ENCODE assay signal across 9 cellular contexts in the genomic region with DNA sequence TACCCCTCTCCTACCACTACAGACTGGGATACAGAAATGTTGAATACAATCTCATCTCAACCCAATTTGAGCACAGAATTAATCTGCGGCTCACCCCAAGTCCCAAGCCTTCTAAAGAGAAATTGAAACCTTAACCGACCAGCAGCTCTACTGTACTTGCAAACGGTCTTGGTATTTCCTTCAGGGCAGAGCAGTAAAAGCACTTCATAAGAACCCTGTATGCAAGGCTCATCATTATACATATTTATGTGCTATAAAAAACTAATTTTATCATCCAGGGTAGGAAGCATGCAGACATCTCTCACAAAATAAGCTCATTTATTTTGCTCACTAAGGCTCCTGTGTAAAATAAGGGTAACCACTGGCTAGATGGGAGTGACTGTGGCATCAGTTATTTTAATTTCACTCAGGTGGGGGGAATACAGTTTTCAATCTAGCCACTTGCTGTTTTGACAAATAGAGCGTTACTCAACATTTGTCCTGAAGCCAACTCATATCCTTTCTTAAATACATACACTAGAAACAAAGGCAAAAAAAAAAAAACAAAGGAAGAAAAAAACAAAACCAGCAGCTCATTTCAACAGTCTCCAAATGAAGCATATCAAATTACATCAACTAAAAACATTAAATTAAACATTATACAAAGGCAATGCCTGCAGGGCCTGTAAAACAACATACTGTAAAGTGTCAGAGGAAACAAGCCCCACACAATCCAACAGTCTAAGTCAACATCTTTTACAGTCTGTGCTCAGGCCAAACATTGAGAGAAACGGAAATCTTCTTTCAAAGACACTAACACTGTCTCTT.
A peak's percentile ranks its signal among the peaks of the same experiment; 100 is the strongest.
DNase-seq lines count a peak whose midpoint lies in the region; ATAC-seq and TF ChIP-seq lines count a peak whose summit lies in the region.
"Had no signal": no experiment of that assay in that cellular context is flagged by ENCODE, and none has a peak within 500 bp of the region (broad histone marks: within the 10 kb centered on the region; RNA-seq: fewer than 3 reads in every experiment).

No MANE protein-coding gene starts in this region.

- peak overlapping the region; percentile 48 for H3K27ac Mint-ChIP-seq in CD4-positive, alpha-beta T cell

- H3K27me3 ChIP-seq in CD4-positive, alpha-beta T cell (ENCODE audit: control insufficient read depth, insufficient read depth, low read length), result no peaks in the 10 kb centered on the region
- H3K27me3 ChIP-seq in spleen (replicated peaks in 1 of 7), result no peaks in the 10 kb centered on the region

- POLR2A ChIA-PET in CD4-positive, alpha-beta T cell (lab: Charles Lee), result no interaction called here

- no peaks in the 10 kb centered on the region for H3K9me3 ChIP-seq in CD4-positive, alpha-beta T cell (ENCODE audit: control insufficient read depth, low read length)
- H3K9me3 ChIP-seq in spleen, result no peaks in the 10 kb centered on the region

- H3K36me3 ChIP-seq in spleen, result peaks cover 0 to 57% (median 0%) of the 10 kb centered on the region in 6 donors

- TF ChIP-seq POLR2A in spleen (IDR thresholded peaks at IDR 0.05), result no peak

- CTCF ChIA-PET in CD4-positive, alpha-beta T cell (lab: Charles Lee), result no interaction called here

- no peak for ATAC-seq in CD4-positive, alpha-beta T cell (ENCODE audit: poor library complexity)
- ATAC-seq in left colon (peak; percentile 61), GM21529 (IDR thresholded peaks at IDR 0.05; ENCODE audit: unreplicated experiment) (no peak), HG03457 (IDR thresholded peaks at IDR 0.05; ENCODE audit: unreplicated experiment) (no peak)

- no peak for DNase-seq in CD4-positive, alpha-beta T cell
- peak; percentile 77 for DNase-seq in M059J (ENCODE audit: low read depth)
- DNase-seq in left colon, result no peak
- no peak for DNase-seq in stimulated activated naive CD4-positive, alpha-beta T cell treated with Interleukin-2 at 50 U/mL for 16 hours (lab: John Stamatoyannopoulos, UW)
- no peak for DNase-seq in spleen
- DNase-seq: activated naive CD4-positive, alpha-beta T cell treated with Interleukin-2 at 50 U/mL for 16 hours had no signal

- H3K27ac ChIP-seq in CD4-positive, alpha-beta T cell (ENCODE audit: low read depth, low read length), result no peak overlapping the region
- peak overlapping the region; percentile 79 for H3K27ac ChIP-seq in VCaP
- peak overlapping the region in 1 of 8 donors; percentile 20 for H3K27ac ChIP-seq in spleen

- H3K4me1 ChIP-seq in spleen, result peaks cover 0 to 11% (median 0%) of the 10 kb centered on the region in 6 donors

- H3K27me3 Mint-ChIP-seq in CD4-positive, alpha-beta T cell, result no peaks in the 10 kb centered on the region

- peak overlapping the region; percentile 40 for H3K4me3 Mint-ChIP-seq in CD4-positive, alpha-beta T cell

- intact Hi-C loops in CD4-positive, alpha-beta T cell (cut with DNase I, micrococcal nuclease), result no loop called here
- intact Hi-C loops in left colon (cut with DNase I, micrococcal nuclease) (no loop called here), spleen (cut with DNase I; ENCODE audit: low total_unique reads) (no loop called here)

- peaks cover 36% of the 10 kb centered on the region for H3K4me1 Mint-ChIP-seq in CD4-positive, alpha-beta T cell (ENCODE audit: low read depth)

- peaks cover 36% of the 10 kb centered on the region for H3K36me3 Mint-ChIP-seq in CD4-positive, alpha-beta T cell (ENCODE audit: low read depth)

- TF ChIP-seq CTCF in CD4-positive, alpha-beta T cell (IDR thresholded peaks at IDR 0.05), result no peak
- TF ChIP-seq CTCF in VCaP (conservative IDR thresholded peaks at IDR 0.05), result no peak
- no peak for TF ChIP-seq CTCF in spleen (IDR thresholded peaks at IDR 0.05 in 8 of 11, conservative IDR thresholded peaks at IDR 0.05 in 3 of 11)

- 68 to 80% (median 78%) methylated on average over 5 of the region's 5 CpGs for WGBS in spleen, 5 donors

- no peaks in the 10 kb centered on the region for H3K9me3 Mint-ChIP-seq in CD4-positive, alpha-beta T cell

- no peak overlapping the region for H3K4me3 ChIP-seq in spleen
